9 cellular contexts compared by ENCODE assay signal in the genomic region with DNA sequence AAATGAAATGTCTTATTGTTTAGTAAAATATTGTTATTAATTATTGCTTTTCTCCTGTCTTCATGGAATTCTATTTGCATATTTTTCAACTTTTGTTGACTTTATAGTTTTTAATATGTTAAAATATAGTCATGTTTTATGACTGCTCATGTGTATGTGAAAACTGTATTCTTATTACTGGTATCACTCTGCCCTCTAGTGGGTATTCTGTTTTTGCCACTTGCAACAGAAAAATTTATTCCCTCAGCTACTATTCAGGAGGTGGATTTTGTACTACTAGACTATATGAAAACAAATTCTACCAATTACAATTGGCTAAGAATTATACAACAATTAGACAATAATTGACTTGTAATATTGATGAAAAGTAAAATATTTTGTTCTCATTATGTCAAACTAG. TPM values are rescaled to one million over a fixed set of nuclear protein-coding genes. Genes with fewer than 3 reads are reported as not detected.
DNase-seq lines count a peak whose midpoint lies in the region; ATAC-seq, FAIRE-seq and TF ChIP-seq lines count a peak whose summit lies in the region.
"Had no signal": no experiment of that assay in that cellular context is flagged by ENCODE, and none has a peak within 500 bp of the region (broad histone marks: within the 10 kb centered on the region; RNA-seq: fewer than 3 reads in every experiment).

No MANE protein-coding gene starts in this region.

- H3K27me3 ChIP-seq in left ventricle myocardium inferior (ENCODE audit: low read depth) (no peaks in the 10 kb centered on the region), right atrium auricular region (no peaks in the 10 kb centered on the region), astrocyte (ENCODE audit: insufficient read depth, low read length) (no peaks in the 10 kb centered on the region), mesendoderm (ENCODE audit: insufficient read depth, low read length, poor library complexity) (no peaks in the 10 kb centered on the region), tibial artery (no peaks in the 10 kb centered on the region)

- no peak overlapping the region for H2BK15ac ChIP-seq in mesendoderm (replicated peaks; ENCODE audit: low read depth)

- no peak overlapping the region for H3K4me2 ChIP-seq in astrocyte (ENCODE audit: low read length)
- no peak overlapping the region for H3K4me2 ChIP-seq in mesendoderm (ENCODE audit: low read length)

- H3K27ac ChIP-seq in left ventricle myocardium inferior (replicated peaks) = no peak overlapping the region
- no peak overlapping the region for H3K27ac ChIP-seq in right atrium auricular region
- no peak overlapping the region for H3K27ac ChIP-seq in astrocyte (ENCODE audit: low read depth, low read length)
- H3K27ac ChIP-seq in mesendoderm (ENCODE audit: low read depth, low read length) = no peak overlapping the region
- H3K27ac ChIP-seq in tibial artery = no peak overlapping the region

- DNase-seq in left ventricle myocardium inferior (no peak), right atrium auricular region (ENCODE audit: low spot score) (no peak), MV-4-11 (lab: John Stamatoyannopoulos, UW) (peak; percentile 25), astrocyte (ENCODE audit: low read depth) (no peak), mesendoderm (peak; percentile 27), tibial artery (no peak), posterior vena cava (ENCODE audit: low spot score) (no peak)

- H3K4me3 ChIP-seq in left ventricle myocardium inferior = no peak overlapping the region
- H3K4me3 ChIP-seq in right atrium auricular region = no peak overlapping the region
- H3K4me3 ChIP-seq in astrocyte (ENCODE audit: insufficient read depth, low read depth, low read length) = no peak overlapping the region
- no peak overlapping the region for H3K4me3 ChIP-seq in mesendoderm (ENCODE audit: low read length)
- H3K4me3 ChIP-seq in tibial artery = no peak overlapping the region

- H2AK5ac ChIP-seq in mesendoderm (ENCODE audit: low read length) = no peak overlapping the region

- H4K20me1 ChIP-seq in astrocyte (ENCODE audit: insufficient read depth, low read length) = no peaks in the 10 kb centered on the region

- H3K9ac ChIP-seq in astrocyte (ENCODE audit: low read length) (no peak overlapping the region), mesendoderm (ENCODE audit: low read length) (no peak overlapping the region)

- no peak overlapping the region for H2BK5ac ChIP-seq in mesendoderm (ENCODE audit: low read length)

- no peak overlapping the region for H3K18ac ChIP-seq in mesendoderm (ENCODE audit: low read length)

- peak; percentile 60 for TF ChIP-seq CTCF in left ventricle myocardium inferior (IDR thresholded peaks at IDR 0.05; ENCODE audit: borderline replicate concordance)
- peak in 1 of 2 donors; percentile 62 for TF ChIP-seq CTCF in right atrium auricular region (IDR thresholded peaks at IDR 0.05)
- TF ChIP-seq CTCF in astrocyte (IDR thresholded peaks at IDR 0.05; ENCODE audit: insufficient read depth, low read depth, low read length) = peak; percentile 32
- no peak for TF ChIP-seq CTCF in tibial artery (IDR thresholded peaks at IDR 0.05)

- H3K4me1 ChIP-seq in left ventricle myocardium inferior (no peaks in the 10 kb centered on the region), right atrium auricular region (no peaks in the 10 kb centered on the region), astrocyte (ENCODE audit: insufficient read depth, low read length) (no peaks in the 10 kb centered on the region), mesendoderm (ENCODE audit: control insufficient read depth, low read depth, low read length) (no peaks in the 10 kb centered on the region), tibial artery (no peaks in the 10 kb centered on the region)

- no peaks in the 10 kb centered on the region for H3K4me1 Mint-ChIP-seq in astrocyte (ENCODE audit: low read depth, unreplicated experiment)

- H3K36me3 ChIP-seq in left ventricle myocardium inferior (no peaks in the 10 kb centered on the region), right atrium auricular region (no peaks in the 10 kb centered on the region), astrocyte (ENCODE audit: insufficient read depth, low read length) (no peaks in the 10 kb centered on the region), mesendoderm (ENCODE audit: control insufficient read depth, insufficient read depth, low read length) (no peaks in the 10 kb centered on the region), tibial artery (no peaks in the 10 kb centered on the region)

- H3K79me2 ChIP-seq in astrocyte (ENCODE audit: insufficient read depth, low read length) = no peaks in the 10 kb centered on the region
- no peaks in the 10 kb centered on the region for H3K79me2 ChIP-seq in mesendoderm (ENCODE audit: control insufficient read depth, insufficient read depth, low read length)

- no peaks in the 10 kb centered on the region for H3K79me1 ChIP-seq in mesendoderm (ENCODE audit: low read length)

- no peak overlapping the region for H4K5ac ChIP-seq in mesendoderm (ENCODE audit: low read length)

- no peak overlapping the region for H3K4ac ChIP-seq in mesendoderm (ENCODE audit: low read depth, low read length)

- no peak overlapping the region for H3K4me3 Mint-ChIP-seq in astrocyte (ENCODE audit: unreplicated experiment)
- H3K4me3 Mint-ChIP-seq: activated naive CD8-positive, alpha-beta T cell had no signal

- no peaks in the 10 kb centered on the region for H3K27me3 Mint-ChIP-seq in astrocyte (ENCODE audit: low read depth, unreplicated experiment)
- H3K27me3 Mint-ChIP-seq: activated naive CD8-positive, alpha-beta T cell had no signal

- H3K56ac ChIP-seq in mesendoderm (ENCODE audit: low read length) = no peak overlapping the region

- H3K23ac ChIP-seq in mesendoderm (ENCODE audit: low read length) = no peak overlapping the region

- FAIRE-seq in astrocyte (lab: Jason Lieb, UNC) = no peak

- no peak overlapping the region for H4K8ac ChIP-seq in mesendoderm (ENCODE audit: low read depth, low read length)

- H3K27ac Mint-ChIP-seq in astrocyte (ENCODE audit: unreplicated experiment) = no peak overlapping the region
- H3K27ac Mint-ChIP-seq: activated naive CD8-positive, alpha-beta T cell had no signal

- no peak overlapping the region for H2AFZ ChIP-seq in astrocyte (ENCODE audit: low read depth, low read length)

- ATAC-seq in HG03039 (IDR thresholded peaks at IDR 0.05; ENCODE audit: unreplicated experiment) = no peak

- no peak overlapping the region for H2BK120ac ChIP-seq in mesendoderm (ENCODE audit: low read depth, low read length)

- no peaks in the 10 kb centered on the region for H3K36me3 Mint-ChIP-seq in astrocyte (ENCODE audit: low read depth, unreplicated experiment)
- H3K36me3 Mint-ChIP-seq: activated naive CD8-positive, alpha-beta T cell had no signal

- H3K9me3 ChIP-seq in left ventricle myocardium inferior (replicated peaks) (peaks cover 31% of the 10 kb centered on the region), right atrium auricular region (peaks cover 0 to 7% of the 10 kb centered on the region in 2 donors), astrocyte (ENCODE audit: insufficient read depth, low read depth, low read length) (peaks cover 6% of the 10 kb centered on the region), tibial artery (peaks cover 0 to 5% (median 0%) of the 10 kb centered on the region in 3 donors)

- H3K9me3 Mint-ChIP-seq in astrocyte (ENCODE audit: unreplicated experiment) = peaks cover 4% of the 10 kb centered on the region

- intact Hi-C loops in left ventricle myocardium inferior (cut with micrococcal nuclease) = no loop called here
- intact Hi-C loops in tibial artery (cut with DNase I; ENCODE audit: low total_unique reads) = no loop called here
- intact Hi-C loops in posterior vena cava (cut with DNase I) = no loop called here

RNA-seq across cellular contexts. Expression of a gene that starts 45.0 kb away (rescaled TPM):
- total RNA-seq in left ventricle myocardium inferior (not detected), right atrium auricular region (not detected), astrocyte (not detected in 2 replicates), posterior vena cava (not detected)
- polyA plus RNA-seq in mesendoderm (2013, experiment 1 of 2) = not detected
- polyA plus RNA-seq in mesendoderm (2013, experiment 2 of 2) = not detected

RNA-seq across cellular contexts. Expression of a gene that starts 58.9 kb away (rescaled TPM):
- total RNA-seq in left ventricle myocardium inferior (not detected), right atrium auricular region (not detected), astrocyte (not detected in 2 replicates), posterior vena cava (not detected)
- polyA plus RNA-seq in mesendoderm (2013, experiment 1 of 2) = not detected
- not detected for polyA plus RNA-seq in mesendoderm (2013, experiment 2 of 2)

Comparison
In these comparisons a context has a peak if more than half of its experiments do, and no peak if none do; other contexts are left out.
1. DNase-seq: peak in MV-4-11 (single experiment) and mesendoderm (single experiment); none in left ventricle myocardium inferior (single experiment), right atrium auricular region (single experiment), astrocyte (single experiment), tibial artery (0 of 2) and posterior vena cava (single experiment).
2. CTCF ChIP-seq: peak in left ventricle myocardium inferior (single experiment) and astrocyte (single experiment); none in tibial artery (0 of 2).